Comparison of ENCODE assay signal across 11 cellular contexts in the genomic region with DNA sequence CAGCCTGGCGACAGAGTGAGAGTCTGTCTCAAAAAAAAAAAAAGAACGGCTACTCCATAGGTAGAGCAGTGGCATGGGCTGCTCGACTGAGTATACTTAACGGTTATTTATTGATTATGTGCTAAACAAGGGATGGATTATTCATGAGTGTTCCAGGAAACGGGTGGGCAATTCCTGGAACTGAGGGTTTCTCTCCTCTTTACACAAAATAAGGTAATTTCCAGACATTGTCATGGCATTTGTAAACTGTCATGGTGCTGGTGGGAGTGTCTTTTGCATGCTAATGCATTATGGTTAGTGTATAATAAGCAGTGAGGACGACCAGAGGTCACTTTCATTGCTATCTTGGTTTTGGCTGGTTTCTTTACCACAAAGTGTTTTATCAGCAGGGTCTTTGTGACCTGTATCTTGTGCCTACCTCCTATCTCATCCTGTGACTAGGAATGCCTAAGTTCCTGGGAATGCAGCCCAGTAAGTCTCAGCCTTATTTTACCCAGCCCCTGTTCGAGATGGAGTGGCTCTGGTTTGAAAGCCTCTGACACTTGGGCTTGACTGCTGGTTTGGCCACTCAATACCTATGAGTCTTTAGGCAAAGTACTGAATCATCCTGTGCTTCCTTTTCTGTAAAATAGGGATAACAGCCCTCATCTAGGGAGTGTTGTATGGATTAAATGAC. TPM values are rescaled to one million over a fixed set of nuclear protein-coding genes. Genes with fewer than 3 reads are reported as not detected.
DNase-seq lines count a peak whose midpoint lies in the region; ATAC-seq, FAIRE-seq and TF ChIP-seq lines count a peak whose summit lies in the region.
"Had no signal": no experiment of that assay in that cellular context is flagged by ENCODE, and none has a peak within 500 bp of the region (broad histone marks: within the 10 kb centered on the region; RNA-seq: fewer than 3 reads in every experiment).

No MANE protein-coding gene starts in this region.

- peaks cover 68% of the 10 kb centered on the region for H3K4me1 Mint-ChIP-seq in activated naive CD8-positive, alpha-beta T cell treated with anti-CD3 and anti-CD28 coated beads, Interleukin-2, amount 50 U/mL, for 24 hours
- H3K4me1 Mint-ChIP-seq in progenitor cell of endocrine pancreas (ENCODE audit: low read depth): peaks cover 41% of the 10 kb centered on the region
- peaks cover 32% of the 10 kb centered on the region for H3K4me1 Mint-ChIP-seq in chondrocyte (ENCODE audit: low read depth)

- H3K9me3 Mint-ChIP-seq in activated naive CD8-positive, alpha-beta T cell treated with anti-CD3 and anti-CD28 coated beads, Interleukin-2, amount 50 U/mL, for 24 hours: peaks cover 8% of the 10 kb centered on the region
- no peaks in the 10 kb centered on the region for H3K9me3 Mint-ChIP-seq in progenitor cell of endocrine pancreas (ENCODE audit: low read depth)
- peaks cover 8% of the 10 kb centered on the region for H3K9me3 Mint-ChIP-seq in chondrocyte (ENCODE audit: low read depth)

- H3K4me1 ChIP-seq in kidney (ENCODE audit: control insufficient read depth in 1 of 2, insufficient read depth in 1 of 2, low read depth in 1 of 2, low read length in 2 of 2): peaks cover 26 to 28% of the 10 kb centered on the region in 2 donors
- H3K4me1 ChIP-seq: prostate gland had no signal

- H3K9ac ChIP-seq in kidney (ENCODE audit: low read length in 2 of 2): no peak overlapping the region

- H3K9me3 ChIP-seq in kidney (ENCODE audit: control insufficient read depth in 1 of 2, low read length in 2 of 2): no peaks in the 10 kb centered on the region
- H3K9me3 ChIP-seq: HAP-1, prostate gland, thyroid gland had no signal

- peak overlapping the region; percentile 96 for H3K4me3 Mint-ChIP-seq in activated naive CD8-positive, alpha-beta T cell treated with anti-CD3 and anti-CD28 coated beads, Interleukin-2, amount 50 U/mL, for 24 hours
- no peak overlapping the region for H3K4me3 Mint-ChIP-seq in progenitor cell of endocrine pancreas (ENCODE audit: low read depth)
- no peak overlapping the region for H3K4me3 Mint-ChIP-seq in chondrocyte (ENCODE audit: unreplicated experiment)

- peak overlapping the region; percentile 94 for H3K27ac Mint-ChIP-seq in activated naive CD8-positive, alpha-beta T cell treated with anti-CD3 and anti-CD28 coated beads, Interleukin-2, amount 50 U/mL, for 24 hours
- H3K27ac Mint-ChIP-seq in progenitor cell of endocrine pancreas (peak overlapping the region; percentile 82), chondrocyte (ENCODE audit: unreplicated experiment) (no peak overlapping the region)

- H3K27me3 Mint-ChIP-seq in activated naive CD8-positive, alpha-beta T cell treated with anti-CD3 and anti-CD28 coated beads, Interleukin-2, amount 50 U/mL, for 24 hours: no peaks in the 10 kb centered on the region
- H3K27me3 Mint-ChIP-seq in progenitor cell of endocrine pancreas (no peaks in the 10 kb centered on the region), chondrocyte (ENCODE audit: low read depth) (no peaks in the 10 kb centered on the region)

- H3K4me3 ChIP-seq in kidney (ENCODE audit: low read length in 2 of 2): no peak overlapping the region
- H3K4me3 ChIP-seq: HAP-1, prostate gland, thyroid gland had no signal

- H3K36me3 ChIP-seq in kidney (ENCODE audit: control insufficient read depth in 1 of 2, insufficient read depth in 2 of 2, low read length in 2 of 2): peaks cover 0 to 8% of the 10 kb centered on the region in 2 donors
- H3K36me3 ChIP-seq: prostate gland, thyroid gland had no signal

- in situ Hi-C loops in G401 (cut with HindIII; ENCODE audit: low sequenced_read_pairs): no loop called here

- no peak for DNase-seq in left ventricle myocardium superior
- no peak for DNase-seq in left cardiac atrium
- peak; percentile 24 for DNase-seq in activated naive CD8-positive, alpha-beta T cell treated with anti-CD3 and anti-CD28 coated beads, Interleukin-2, amount 50 U/mL, for 24 hours
- no peak for DNase-seq in progenitor cell of endocrine pancreas (ENCODE audit: low spot score, unreplicated experiment)
- DNase-seq in G401 (ENCODE audit: low spot score): no peak
- no peak for DNase-seq in kidney
- DNase-seq in CD1c-positive myeloid dendritic cell (ENCODE audit: extremely low spot score): no peak
- DNase-seq in chondrocyte (ENCODE audit: low spot score): no peak
- DNase-seq: thyroid gland had no signal

- FAIRE-seq in kidney (lab: Jason Lieb, UNC): no peak

- intact Hi-C loops in left ventricle myocardium superior (cut with micrococcal nuclease): no loop called here
- intact Hi-C loops in left cardiac atrium (cut with DNase I): loop anchor here in 1 of 2 donors (5.0 kb wide), 1 partner anchor 55 kb away; no protein-coding TSS in a partner anchor
- intact Hi-C loops in kidney (cut with DNase I): no loop called here

- ATAC-seq in left ventricle myocardium superior (peak; percentile 4), left cardiac atrium (no peak)
- ATAC-seq in activated naive CD8-positive, alpha-beta T cell treated with anti-CD3 and anti-CD28 coated beads, Interleukin-2, amount 50 U/mL, for 24 hours: no peak

- peaks cover 45% of the 10 kb centered on the region for H3K36me3 Mint-ChIP-seq in activated naive CD8-positive, alpha-beta T cell treated with anti-CD3 and anti-CD28 coated beads, Interleukin-2, amount 50 U/mL, for 24 hours (ENCODE audit: low read depth)
- peaks cover 21% of the 10 kb centered on the region for H3K36me3 Mint-ChIP-seq in progenitor cell of endocrine pancreas (ENCODE audit: insufficient read depth)
- H3K36me3 Mint-ChIP-seq in chondrocyte (ENCODE audit: low read depth): peaks cover 10% of the 10 kb centered on the region

- peak overlapping the region in 1 of 2 donors; percentile 44 for H3K27ac ChIP-seq in kidney (ENCODE audit: low read depth in 2 of 2, low read length in 2 of 2)

- TF ChIP-seq CTCF in progenitor cell of endocrine pancreas (IDR thresholded peaks at IDR 0.05; ENCODE audit: unreplicated experiment) (no peak), kidney (IDR thresholded peaks at IDR 0.05; ENCODE audit: borderline replicate concordance, extremely low read depth, insufficient read depth) (no peak), chondrocyte (IDR thresholded peaks at IDR 0.05) (no peak)

RNA-seq across cellular contexts. Expression of a gene that starts 3.2 kb away (rescaled TPM):
- total RNA-seq in left ventricle myocardium superior (254 TPM), left cardiac atrium (100 to 1,000 TPM; 110 to 129 TPM), progenitor cell of endocrine pancreas (73.4 and 83.3 TPM in 2 replicates), kidney (79.7 TPM), chondrocyte (9.3 to 13.6 TPM (median 9.3 TPM) in 3 replicates)
- 58.9 and 91.4 TPM in 2 replicates for total RNA-seq in G401 (2014; rRNA removed; shearing (Covaris generic))
- 83.4 TPM for polyA plus RNA-seq in kidney (ENCODE audit: insufficient read depth, low read depth, low replicate concordance)

RNA-seq across cellular contexts. Expression of a gene that starts 56.6 kb away (rescaled TPM):
- total RNA-seq in left ventricle myocardium superior (11.9 TPM), left cardiac atrium (1 to 10 TPM; 8.1 to 9.6 TPM), progenitor cell of endocrine pancreas (3.8 and 4.4 TPM in 2 replicates), kidney (9.4 TPM), chondrocyte (0.48 to 0.65 TPM (median 0.54 TPM) in 3 replicates)
- 0.78 and 2.6 TPM in 2 replicates for total RNA-seq in G401 (2014; rRNA removed; shearing (Covaris generic))
- polyA plus RNA-seq in kidney (ENCODE audit: insufficient read depth, low read depth, low replicate concordance): 0.95 TPM
